8 cellular contexts compared by ENCODE assay signal in the genomic region with DNA sequence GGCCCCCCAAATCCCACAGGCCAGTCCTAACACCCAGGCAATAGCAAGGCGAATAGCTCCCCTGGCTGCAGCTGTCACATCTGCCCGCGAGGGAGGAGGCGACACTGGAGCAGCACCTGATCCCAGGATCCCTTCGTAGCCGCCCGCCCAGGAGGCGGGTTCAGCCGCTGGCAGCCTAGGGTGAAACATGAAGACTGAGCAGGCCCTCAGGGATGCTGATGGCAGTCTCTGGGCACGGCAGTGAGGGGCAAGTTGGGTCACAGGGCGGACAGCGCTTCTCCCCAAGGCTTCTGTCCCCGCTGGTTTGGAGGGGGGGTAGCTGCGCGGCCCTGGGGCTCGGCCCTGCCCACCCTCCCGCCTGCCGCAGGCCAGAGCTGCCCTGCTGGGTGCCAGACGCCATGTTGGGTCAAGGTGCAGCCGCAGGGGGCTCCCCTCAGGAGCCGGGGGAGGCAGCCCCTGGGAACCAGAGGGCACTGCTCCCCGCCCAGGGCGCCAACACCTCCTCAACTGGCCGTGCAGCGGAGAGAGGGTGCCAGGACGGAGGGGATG. TPM values are rescaled to one million over a fixed set of nuclear protein-coding genes. Genes with fewer than 3 reads are reported as not detected.
DNase-seq lines count a peak whose midpoint lies in the region; ATAC-seq and TF ChIP-seq lines count a peak whose summit lies in the region.

No MANE protein-coding gene starts in this region.

- H3K4me3 ChIP-seq in dorsolateral prefrontal cortex (peak overlapping the region; percentile 59 to 86 (median 74)), muscle layer of colon (ENCODE audit: low read depth in 1 of 2, low read length in 2 of 2) (peak overlapping the region; percentile 50 to 83)

- H3K9ac ChIP-seq in ES-I3 (ENCODE audit: low read depth, low read length) (peak overlapping the region; percentile 55; the same call in 1 of the 2 replicates), muscle layer of colon (ENCODE audit: low read length) (peak overlapping the region; percentile 31)

- H3K27me3 ChIP-seq in dorsolateral prefrontal cortex, result no peaks in the 10 kb centered on the region
- H3K27me3 ChIP-seq in muscle layer of colon (ENCODE audit: control insufficient read depth in 1 of 2, insufficient read depth in 2 of 2, low read length in 2 of 2), result no peaks in the 10 kb centered on the region

- CTCF ChIA-PET in GM10248 (lab: Yijun Ruan, JAX), result interaction anchor here (1.1 to 1.9 kb wide), 4 partner anchors 13 to 179 kb away, joined by 3 to 7 read pairs (median 4); no protein-coding TSS in a partner anchor

- intact Hi-C loops in dorsolateral prefrontal cortex (cut with DNase I), result loop anchor here (5.0 kb wide), 3 partner anchors 33 to 182 kb away; no protein-coding TSS in a partner anchor

- POLR2A ChIA-PET in GM10248 (lab: Yijun Ruan, JAX), result interaction anchor here (1.0 kb wide), 1 partner anchor 25 kb away, joined by 3 read pairs; no protein-coding TSS in a partner anchor

- H3K27ac ChIP-seq in dorsolateral prefrontal cortex (peak overlapping the region; percentile 71 to 99 (median 96)), muscle layer of colon (ENCODE audit: low read depth, low read length) (peak overlapping the region; percentile 88)

- peaks cover 21% of the 10 kb centered on the region; the same call in 1 of the 2 replicates for H3K4me1 ChIP-seq in ES-I3 (ENCODE audit: insufficient read depth, low read length)
- H3K4me1 ChIP-seq in muscle layer of colon (ENCODE audit: insufficient read depth, low read length), result peaks cover 49% of the 10 kb centered on the region

- TF ChIP-seq CTCF in dorsolateral prefrontal cortex (IDR thresholded peaks at IDR 0.05 in 54 of 56, conservative IDR thresholded peaks at IDR 0.05 in 2 of 56; ENCODE audit: low read depth in 1 of 56, partially characterized antibody in 56 of 56), result peak in 9 of 56 donors; percentile 9 to 26 (median 13)
- TF ChIP-seq CTCF in GM10248 (IDR thresholded peaks at IDR 0.05; ENCODE audit: control extremely low read depth, extremely low read depth, low read depth, missing control alignments), result no peak

- DNase-seq in NCI-H345 (lab: John Stamatoyannopoulos, UW), result peak; percentile 84
- peak in 3 of 10 donors; percentile 49 to 71 (median 68) for DNase-seq in dorsolateral prefrontal cortex
- DNase-seq in OCI-M1 (lab: John Stamatoyannopoulos, UW), result no peak
- DNase-seq in activated CD4-positive, CD25-positive, alpha-beta regulatory T cell (lab: John Stamatoyannopoulos, UW), result no peak
- no peak for DNase-seq in GM10248 (ENCODE audit: extremely low spot score)

- H3K9me3 ChIP-seq in ES-I3 (ENCODE audit: control insufficient read depth, insufficient read depth, low read length) (no peaks in the 10 kb centered on the region), muscle layer of colon (ENCODE audit: low read length) (no peaks in the 10 kb centered on the region)

- ATAC-seq in GM21526 (IDR thresholded peaks at IDR 0.05; ENCODE audit: low FRiP score, unreplicated experiment), result no peak

- H3K36me3 ChIP-seq in ES-I3 (ENCODE audit: insufficient read depth, low read length) (no peaks in the 10 kb centered on the region), muscle layer of colon (ENCODE audit: insufficient read depth, low read length) (no peaks in the 10 kb centered on the region)

RNA-seq across cellular contexts. Expression of a gene that starts 1.9 kb away (rescaled TPM):
- 10 to 100 TPM; 37.2 to 80.0 (median 54.1) TPM for total RNA-seq in dorsolateral prefrontal cortex
